14 cellular contexts compared by ENCODE assay signal in genomic region chr3:152496716-152497115, GRCh38.
DNase-seq lines count a peak whose midpoint lies in the region; ATAC-seq, FAIRE-seq and TF ChIP-seq lines count a peak whose summit lies in the region.
"Had no signal": no experiment of that assay in that cellular context is flagged by ENCODE, and none has a peak within 500 bp of the region (broad histone marks: within the 10 kb centered on the region; RNA-seq: fewer than 3 reads in every experiment).

No MANE protein-coding gene starts in this region.

- peak overlapping the region; percentile 41 for H3K27ac ChIP-seq in mesodermal cell (ENCODE audit: low read depth, low read length, severe bottlenecking)
- H3K27ac ChIP-seq in kidney (ENCODE audit: low read depth in 2 of 2, low read length in 2 of 2): no peak overlapping the region

- no peak for DNase-seq in GM18507 (ENCODE audit: extremely low spot score, insufficient read length, low read depth)
- no peak for DNase-seq in sciatic nerve (ENCODE audit: low spot score)
- DNase-seq in NK-92 (lab: John Stamatoyannopoulos, UW; ENCODE audit: unreplicated experiment): no peak
- DNase-seq in kidney: no peak
- DNase-seq: activated CD8-positive, alpha-beta memory T cell treated with anti-CD3 and anti-CD28 coated beads, Interleukin-2, amount 50 U/mL, for 48 hours; amygdala; EL; NCI-H1092; NCI-H446 had no signal

- intact Hi-C loops in sciatic nerve (cut with DNase I) (no loop called here), kidney (cut with DNase I) (no loop called here)

- no peak for TF ChIP-seq CTCF in kidney (IDR thresholded peaks at IDR 0.05; ENCODE audit: borderline replicate concordance, extremely low read depth, insufficient read depth)

- H3K4me3 ChIP-seq in mesodermal cell (ENCODE audit: extremely low read depth, insufficient read depth, low read length, poor library complexity, severe bottlenecking) (no peak overlapping the region), kidney (ENCODE audit: low read length in 2 of 2) (no peak overlapping the region)

- FAIRE-seq in GM18507 (lab: Jason Lieb, UNC) (peak; percentile 68), kidney (lab: Jason Lieb, UNC) (no peak)

- H3K36me3 ChIP-seq in mesodermal cell (ENCODE audit: control insufficient read depth, insufficient read depth, low read length) (no peaks in the 10 kb centered on the region), kidney (ENCODE audit: control insufficient read depth in 1 of 2, insufficient read depth in 2 of 2, low read length in 2 of 2) (no peaks in the 10 kb centered on the region)
- H3K36me3 ChIP-seq: neutrophil had no signal

- H3K4me1 ChIP-seq in mesodermal cell (ENCODE audit: control insufficient read depth, insufficient read depth, low read length, poor library complexity, severe bottlenecking) (peaks cover 14% of the 10 kb centered on the region), kidney (ENCODE audit: control insufficient read depth in 1 of 2, insufficient read depth in 1 of 2, low read depth in 1 of 2, low read length in 2 of 2) (no peaks in the 10 kb centered on the region)

- WGBS in mesodermal cell (ENCODE audit: insufficient coverage in 2 of 2), 2 experiments: no CpG with 5 or more reads among the region's 1 CpG

- no peaks in the 10 kb centered on the region for H3K9me3 ChIP-seq in mesodermal cell (ENCODE audit: control insufficient read depth, low read length)
- H3K9me3 ChIP-seq in kidney (ENCODE audit: control insufficient read depth in 1 of 2, low read length in 2 of 2): no peaks in the 10 kb centered on the region
- H3K9me3 ChIP-seq: neutrophil had no signal

- no peak overlapping the region for H3K9ac ChIP-seq in kidney (ENCODE audit: low read length in 2 of 2)

- ATAC-seq in GM21717 (IDR thresholded peaks at IDR 0.05; ENCODE audit: unreplicated experiment) (peak; percentile 81), HG03565 (IDR thresholded peaks at IDR 0.05; ENCODE audit: unreplicated experiment) (peak; percentile 43), sciatic nerve (no peak), GM18858 (IDR thresholded peaks at IDR 0.05; ENCODE audit: unreplicated experiment) (no peak)

Comparison
In these comparisons a context has a peak if more than half of its experiments do, and no peak if none do; other contexts are left out.
1. ATAC-seq: peak in GM21717 (single experiment) and HG03565 (single experiment); none in sciatic nerve (single experiment) and GM18858 (single experiment).